1 cellular context compared by ENCODE assay signal in the genomic region with DNA sequence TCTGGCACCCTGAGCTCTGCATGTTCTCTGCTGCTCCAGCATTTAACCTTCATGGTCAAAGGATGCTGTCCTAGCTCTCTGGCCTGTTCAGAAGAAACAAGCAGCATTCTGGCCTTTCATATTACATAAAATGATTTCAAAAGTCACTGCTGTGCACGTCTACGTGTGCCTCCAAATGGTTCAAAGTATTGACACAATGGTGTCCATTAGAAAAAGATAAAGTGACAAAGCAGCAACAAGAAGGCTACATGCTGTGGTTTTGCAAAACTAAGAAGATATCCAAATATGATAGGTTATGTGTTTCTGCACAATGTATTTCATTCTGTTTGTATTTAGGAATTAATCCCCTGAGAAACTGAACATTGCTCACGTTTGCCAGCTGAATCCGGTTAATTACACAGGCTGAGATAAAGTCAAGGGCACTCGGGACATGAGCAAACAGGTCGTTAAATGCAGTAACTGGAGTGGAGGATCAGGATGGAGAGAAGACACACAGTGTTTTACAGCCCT.
A peak's percentile ranks its signal among the peaks of the same experiment; 100 is the strongest.
TF ChIP-seq lines count a peak whose summit lies in the region.

No MANE protein-coding gene starts in this region.

TF ChIP-seq in HepG2, 621 proteins besides CTCF, POLR2A, EP300 and RAD21 (continued from another document and continues in another):
- TF ChIP-seq, protein P1, sequence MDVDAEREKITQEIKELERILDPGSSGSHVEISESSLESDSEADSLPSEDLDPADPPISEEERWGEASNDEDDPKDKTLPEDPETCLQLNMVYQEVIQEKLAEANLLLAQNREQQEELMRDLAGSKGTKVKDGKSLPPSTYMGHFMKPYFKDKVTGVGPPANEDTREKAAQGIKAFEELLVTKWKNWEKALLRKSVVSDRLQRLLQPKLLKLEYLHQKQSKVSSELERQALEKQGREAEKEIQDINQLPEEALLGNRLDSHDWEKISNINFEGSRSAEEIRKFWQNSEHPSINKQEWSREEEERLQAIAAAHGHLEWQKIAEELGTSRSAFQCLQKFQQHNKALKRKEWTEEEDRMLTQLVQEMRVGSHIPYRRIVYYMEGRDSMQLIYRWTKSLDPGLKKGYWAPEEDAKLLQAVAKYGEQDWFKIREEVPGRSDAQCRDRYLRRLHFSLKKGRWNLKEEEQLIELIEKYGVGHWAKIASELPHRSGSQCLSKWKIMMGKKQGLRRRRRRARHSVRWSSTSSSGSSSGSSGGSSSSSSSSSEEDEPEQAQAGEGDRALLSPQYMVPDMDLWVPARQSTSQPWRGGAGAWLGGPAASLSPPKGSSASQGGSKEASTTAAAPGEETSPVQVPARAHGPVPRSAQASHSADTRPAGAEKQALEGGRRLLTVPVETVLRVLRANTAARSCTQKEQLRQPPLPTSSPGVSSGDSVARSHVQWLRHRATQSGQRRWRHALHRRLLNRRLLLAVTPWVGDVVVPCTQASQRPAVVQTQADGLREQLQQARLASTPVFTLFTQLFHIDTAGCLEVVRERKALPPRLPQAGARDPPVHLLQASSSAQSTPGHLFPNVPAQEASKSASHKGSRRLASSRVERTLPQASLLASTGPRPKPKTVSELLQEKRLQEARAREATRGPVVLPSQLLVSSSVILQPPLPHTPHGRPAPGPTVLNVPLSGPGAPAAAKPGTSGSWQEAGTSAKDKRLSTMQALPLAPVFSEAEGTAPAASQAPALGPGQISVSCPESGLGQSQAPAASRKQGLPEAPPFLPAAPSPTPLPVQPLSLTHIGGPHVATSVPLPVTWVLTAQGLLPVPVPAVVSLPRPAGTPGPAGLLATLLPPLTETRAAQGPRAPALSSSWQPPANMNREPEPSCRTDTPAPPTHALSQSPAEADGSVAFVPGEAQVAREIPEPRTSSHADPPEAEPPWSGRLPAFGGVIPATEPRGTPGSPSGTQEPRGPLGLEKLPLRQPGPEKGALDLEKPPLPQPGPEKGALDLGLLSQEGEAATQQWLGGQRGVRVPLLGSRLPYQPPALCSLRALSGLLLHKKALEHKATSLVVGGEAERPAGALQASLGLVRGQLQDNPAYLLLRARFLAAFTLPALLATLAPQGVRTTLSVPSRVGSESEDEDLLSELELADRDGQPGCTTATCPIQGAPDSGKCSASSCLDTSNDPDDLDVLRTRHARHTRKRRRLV (CRISPR knock-in tag; IDR thresholded peaks at IDR 0.05) = no peak
- TF ChIP-seq, protein P2, sequence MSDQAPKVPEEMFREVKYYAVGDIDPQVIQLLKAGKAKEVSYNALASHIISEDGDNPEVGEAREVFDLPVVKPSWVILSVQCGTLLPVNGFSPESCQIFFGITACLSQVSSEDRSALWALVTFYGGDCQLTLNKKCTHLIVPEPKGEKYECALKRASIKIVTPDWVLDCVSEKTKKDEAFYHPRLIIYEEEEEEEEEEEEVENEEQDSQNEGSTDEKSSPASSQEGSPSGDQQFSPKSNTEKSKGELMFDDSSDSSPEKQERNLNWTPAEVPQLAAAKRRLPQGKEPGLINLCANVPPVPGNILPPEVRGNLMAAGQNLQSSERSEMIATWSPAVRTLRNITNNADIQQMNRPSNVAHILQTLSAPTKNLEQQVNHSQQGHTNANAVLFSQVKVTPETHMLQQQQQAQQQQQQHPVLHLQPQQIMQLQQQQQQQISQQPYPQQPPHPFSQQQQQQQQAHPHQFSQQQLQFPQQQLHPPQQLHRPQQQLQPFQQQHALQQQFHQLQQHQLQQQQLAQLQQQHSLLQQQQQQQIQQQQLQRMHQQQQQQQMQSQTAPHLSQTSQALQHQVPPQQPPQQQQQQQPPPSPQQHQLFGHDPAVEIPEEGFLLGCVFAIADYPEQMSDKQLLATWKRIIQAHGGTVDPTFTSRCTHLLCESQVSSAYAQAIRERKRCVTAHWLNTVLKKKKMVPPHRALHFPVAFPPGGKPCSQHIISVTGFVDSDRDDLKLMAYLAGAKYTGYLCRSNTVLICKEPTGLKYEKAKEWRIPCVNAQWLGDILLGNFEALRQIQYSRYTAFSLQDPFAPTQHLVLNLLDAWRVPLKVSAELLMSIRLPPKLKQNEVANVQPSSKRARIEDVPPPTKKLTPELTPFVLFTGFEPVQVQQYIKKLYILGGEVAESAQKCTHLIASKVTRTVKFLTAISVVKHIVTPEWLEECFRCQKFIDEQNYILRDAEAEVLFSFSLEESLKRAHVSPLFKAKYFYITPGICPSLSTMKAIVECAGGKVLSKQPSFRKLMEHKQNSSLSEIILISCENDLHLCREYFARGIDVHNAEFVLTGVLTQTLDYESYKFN (CRISPR knock-in tag; conservative IDR thresholded peaks at IDR 0.05) = peak; percentile 83
- TF ChIP-seq KAT2B (IDR thresholded peaks at IDR 0.05; ENCODE audit: borderline replicate concordance, low read depth, low read length) (no peak), ZNF558 (CRISPR knock-in tag; IDR thresholded peaks at IDR 0.05; ENCODE audit: borderline replicate concordance) (no peak), KAT8 (CRISPR knock-in tag; IDR thresholded peaks at IDR 0.05) (no peak), ONECUT2 (CRISPR knock-in tag; IDR thresholded peaks at IDR 0.05) (peak; percentile 87), TBX2 (CRISPR knock-in tag; IDR thresholded peaks at IDR 0.05; ENCODE audit: borderline replicate concordance) (peak; percentile 95), SP2 (CRISPR knock-in tag; IDR thresholded peaks at IDR 0.05) (no peak), ZSCAN20 (CRISPR knock-in tag; IDR thresholded peaks at IDR 0.05; ENCODE audit: borderline replicate concordance) (no peak), ZSCAN29 (CRISPR knock-in tag; conservative IDR thresholded peaks at IDR 0.05) (peak; percentile 99), FIP1L1 (IDR thresholded peaks at IDR 0.05; ENCODE audit: borderline replicate concordance, insufficient read depth, low read depth, low read length) (no peak), HOXA3 (CRISPR knock-in tag; IDR thresholded peaks at IDR 0.05) (peak; percentile 38; the same call in 1 of the 2 replicates), MAFF (IDR thresholded peaks at IDR 0.05; ENCODE audit: low read depth, low read length) (no peak), CREB1 (IDR thresholded peaks at IDR 0.05) (no peak), CREB1 (CRISPR knock-in tag; IDR thresholded peaks at IDR 0.05) (0 out of 2 replicates have a peak, but pooled peaks have one; percentile 15), ZNF672 (CRISPR knock-in tag; IDR thresholded peaks at IDR 0.05) (no peak), RFX5 (IDR thresholded peaks at IDR 0.05; ENCODE audit: low read depth, low read length) (no peak), ZNF343 (CRISPR knock-in tag; IDR thresholded peaks at IDR 0.05) (no peak), ZNF430 (CRISPR knock-in tag; IDR thresholded peaks at IDR 0.05) (no peak), YEATS4 (CRISPR knock-in tag; IDR thresholded peaks at IDR 0.05; ENCODE audit: borderline replicate concordance) (0 out of 2 replicates have a peak, but pooled peaks have one; percentile 27), FOXO1 (CRISPR knock-in tag; IDR thresholded peaks at IDR 0.05) (peak; percentile 43; the same call in 1 of the 2 replicates)
- TF ChIP-seq, protein P3, sequence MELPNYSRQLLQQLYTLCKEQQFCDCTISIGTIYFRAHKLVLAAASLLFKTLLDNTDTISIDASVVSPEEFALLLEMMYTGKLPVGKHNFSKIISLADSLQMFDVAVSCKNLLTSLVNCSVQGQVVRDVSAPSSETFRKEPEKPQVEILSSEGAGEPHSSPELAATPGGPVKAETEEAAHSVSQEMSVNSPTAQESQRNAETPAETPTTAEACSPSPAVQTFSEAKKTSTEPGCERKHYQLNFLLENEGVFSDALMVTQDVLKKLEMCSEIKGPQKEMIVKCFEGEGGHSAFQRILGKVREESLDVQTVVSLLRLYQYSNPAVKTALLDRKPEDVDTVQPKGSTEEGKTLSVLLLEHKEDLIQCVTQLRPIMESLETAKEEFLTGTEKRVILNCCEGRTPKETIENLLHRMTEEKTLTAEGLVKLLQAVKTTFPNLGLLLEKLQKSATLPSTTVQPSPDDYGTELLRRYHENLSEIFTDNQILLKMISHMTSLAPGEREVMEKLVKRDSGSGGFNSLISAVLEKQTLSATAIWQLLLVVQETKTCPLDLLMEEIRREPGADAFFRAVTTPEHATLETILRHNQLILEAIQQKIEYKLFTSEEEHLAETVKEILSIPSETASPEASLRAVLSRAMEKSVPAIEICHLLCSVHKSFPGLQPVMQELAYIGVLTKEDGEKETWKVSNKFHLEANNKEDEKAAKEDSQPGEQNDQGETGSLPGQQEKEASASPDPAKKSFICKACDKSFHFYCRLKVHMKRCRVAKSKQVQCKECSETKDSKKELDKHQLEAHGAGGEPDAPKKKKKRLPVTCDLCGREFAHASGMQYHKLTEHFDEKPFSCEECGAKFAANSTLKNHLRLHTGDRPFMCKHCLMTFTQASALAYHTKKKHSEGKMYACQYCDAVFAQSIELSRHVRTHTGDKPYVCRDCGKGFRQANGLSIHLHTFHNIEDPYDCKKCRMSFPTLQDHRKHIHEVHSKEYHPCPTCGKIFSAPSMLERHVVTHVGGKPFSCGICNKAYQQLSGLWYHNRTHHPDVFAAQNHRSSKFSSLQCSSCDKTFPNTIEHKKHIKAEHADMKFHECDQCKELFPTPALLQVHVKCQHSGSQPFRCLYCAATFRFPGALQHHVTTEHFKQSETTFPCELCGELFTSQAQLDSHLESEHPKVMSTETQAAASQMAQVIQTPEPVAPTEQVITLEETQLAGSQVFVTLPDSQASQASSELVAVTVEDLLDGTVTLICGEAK (IDR thresholded peaks at IDR 0.05) = no peak
- TF ChIP-seq, protein P3 (CRISPR knock-in tag; IDR thresholded peaks at IDR 0.05) = no peak
- TF ChIP-seq, protein P4, sequence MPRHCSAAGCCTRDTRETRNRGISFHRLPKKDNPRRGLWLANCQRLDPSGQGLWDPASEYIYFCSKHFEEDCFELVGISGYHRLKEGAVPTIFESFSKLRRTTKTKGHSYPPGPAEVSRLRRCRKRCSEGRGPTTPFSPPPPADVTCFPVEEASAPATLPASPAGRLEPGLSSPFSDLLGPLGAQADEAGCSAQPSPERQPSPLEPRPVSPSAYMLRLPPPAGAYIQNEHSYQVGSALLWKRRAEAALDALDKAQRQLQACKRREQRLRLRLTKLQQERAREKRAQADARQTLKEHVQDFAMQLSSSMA (CRISPR knock-in tag; IDR thresholded peaks at IDR 0.05) = no peak
- TF ChIP-seq, protein P5, sequence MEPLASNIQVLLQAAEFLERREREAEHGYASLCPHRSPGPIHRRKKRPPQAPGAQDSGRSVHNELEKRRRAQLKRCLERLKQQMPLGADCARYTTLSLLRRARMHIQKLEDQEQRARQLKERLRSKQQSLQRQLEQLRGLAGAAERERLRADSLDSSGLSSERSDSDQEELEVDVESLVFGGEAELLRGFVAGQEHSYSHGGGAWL (CRISPR knock-in tag; IDR thresholded peaks at IDR 0.05) = no peak
- TF ChIP-seq, protein P6, sequence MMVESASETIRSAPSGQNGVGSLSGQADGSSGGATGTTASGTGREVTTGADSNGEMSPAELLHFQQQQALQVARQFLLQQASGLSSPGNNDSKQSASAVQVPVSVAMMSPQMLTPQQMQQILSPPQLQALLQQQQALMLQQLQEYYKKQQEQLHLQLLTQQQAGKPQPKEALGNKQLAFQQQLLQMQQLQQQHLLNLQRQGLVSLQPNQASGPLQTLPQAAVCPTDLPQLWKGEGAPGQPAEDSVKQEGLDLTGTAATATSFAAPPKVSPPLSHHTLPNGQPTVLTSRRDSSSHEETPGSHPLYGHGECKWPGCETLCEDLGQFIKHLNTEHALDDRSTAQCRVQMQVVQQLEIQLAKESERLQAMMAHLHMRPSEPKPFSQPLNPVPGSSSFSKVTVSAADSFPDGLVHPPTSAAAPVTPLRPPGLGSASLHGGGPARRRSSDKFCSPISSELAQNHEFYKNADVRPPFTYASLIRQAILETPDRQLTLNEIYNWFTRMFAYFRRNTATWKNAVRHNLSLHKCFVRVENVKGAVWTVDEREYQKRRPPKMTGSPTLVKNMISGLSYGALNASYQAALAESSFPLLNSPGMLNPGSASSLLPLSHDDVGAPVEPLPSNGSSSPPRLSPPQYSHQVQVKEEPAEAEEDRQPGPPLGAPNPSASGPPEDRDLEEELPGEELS (CRISPR knock-in tag; IDR thresholded peaks at IDR 0.05) = peak; percentile 76
- TF ChIP-seq, protein P7, sequence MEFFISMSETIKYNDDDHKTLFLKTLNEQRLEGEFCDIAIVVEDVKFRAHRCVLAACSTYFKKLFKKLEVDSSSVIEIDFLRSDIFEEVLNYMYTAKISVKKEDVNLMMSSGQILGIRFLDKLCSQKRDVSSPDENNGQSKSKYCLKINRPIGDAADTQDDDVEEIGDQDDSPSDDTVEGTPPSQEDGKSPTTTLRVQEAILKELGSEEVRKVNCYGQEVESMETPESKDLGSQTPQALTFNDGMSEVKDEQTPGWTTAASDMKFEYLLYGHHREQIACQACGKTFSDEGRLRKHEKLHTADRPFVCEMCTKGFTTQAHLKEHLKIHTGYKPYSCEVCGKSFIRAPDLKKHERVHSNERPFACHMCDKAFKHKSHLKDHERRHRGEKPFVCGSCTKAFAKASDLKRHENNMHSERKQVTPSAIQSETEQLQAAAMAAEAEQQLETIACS (CRISPR knock-in tag; IDR thresholded peaks at IDR 0.05) = no peak
